Comparison of ENCODE assay signal across 1 cellular context in genomic region chr2:28868611-28869010, GRCh38.
TF ChIP-seq lines count a peak whose summit lies in the region.

No MANE protein-coding gene starts in this region.

TF ChIP-seq in WTC11, 78 proteins besides CTCF, POLR2A, EP300 and RAD21 (continued from another document):
- TF ChIP-seq MXD4 (CRISPR knock-in tag; IDR thresholded peaks at IDR 0.05; ENCODE audit: borderline replicate concordance) (no peak), ATF2 (CRISPR knock-in tag; IDR thresholded peaks at IDR 0.05; ENCODE audit: borderline replicate concordance, low read depth) (no peak), ETV6 (CRISPR knock-in tag; IDR thresholded peaks at IDR 0.05) (no peak), PRDM15 (CRISPR knock-in tag; IDR thresholded peaks at IDR 0.05) (no peak), KAT7 (CRISPR knock-in tag; IDR thresholded peaks at IDR 0.05; ENCODE audit: borderline replicate concordance) (no peak), NFYB (CRISPR knock-in tag; conservative IDR thresholded peaks at IDR 0.05; ENCODE audit: low read depth) (no peak), TEAD1 (CRISPR knock-in tag; IDR thresholded peaks at IDR 0.05) (no peak), NFE2L1 (CRISPR knock-in tag; IDR thresholded peaks at IDR 0.05) (no peak), NR3C1 (CRISPR knock-in tag; conservative IDR thresholded peaks at IDR 0.05; ENCODE audit: low read depth) (no peak), ZNF232 (CRISPR knock-in tag; IDR thresholded peaks at IDR 0.05) (no peak)
